ENCODE assay signal across 28 cellular contexts in the genomic region with DNA sequence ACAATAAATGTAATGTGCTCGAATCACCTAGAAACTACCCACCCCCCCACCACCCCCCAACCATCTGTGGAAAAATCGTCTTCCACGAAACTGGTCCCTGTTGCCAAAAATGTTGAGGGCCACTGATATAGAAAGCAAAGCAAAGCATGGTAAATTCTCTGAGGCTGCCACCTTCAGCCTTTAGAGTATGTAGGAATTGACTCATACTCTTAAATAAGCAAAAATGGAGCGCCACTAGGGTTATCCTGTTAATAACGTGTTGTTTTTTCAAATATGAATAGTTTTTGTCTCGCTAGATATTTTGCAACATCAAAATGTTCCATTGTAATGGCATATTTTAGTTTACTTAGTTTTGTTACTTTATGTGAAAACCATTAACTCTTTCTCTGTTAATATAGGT.
"Had no signal": no experiment of that assay in that cellular context is flagged by ENCODE, and none has a peak within 500 bp of the region (broad histone marks: within the 10 kb centered on the region; RNA-seq: fewer than 3 reads in every experiment).

No MANE protein-coding gene starts in this region.

- H3K9me3 ChIP-seq: adrenal gland had no signal

- H3K27me3 Mint-ChIP-seq: activated B cell treated with CpG ODN at 0.5 μM for 24 hours; activated CD4-positive, alpha-beta T cell treated with anti-CD3 and anti-CD28 coated beads, Interleukin-2, amount 10 ng/mL, durations not matched to agents 24 days and 14 days; activated CD8-positive, alpha-beta memory T cell treated with anti-CD3 and anti-CD28 coated beads, Interleukin-2, amount 10 ng/mL, durations not matched to agents 7 days and 5 days; activated naive CD8-positive, alpha-beta T cell treated with anti-CD3 and anti-CD28 coated beads, Interleukin-2, amount 10 ng/mL, durations not matched to agents 7 days and 5 days; activated T-helper 17 cell treated with anti-CD3 and anti-CD28 coated beads, Interleukin-2, amount 50 U/mL, for 72 hours; brain; T-cell had no signal

- H3K4me3 ChIP-seq: adrenal gland, cardiac muscle cell, K562 had no signal

- H3K27me3 ChIP-seq: adrenal gland, cardiac muscle cell had no signal

- H3K27ac ChIP-seq: adrenal gland, cardiac muscle cell had no signal

- H3K9me3 Mint-ChIP-seq: activated B cell treated with CpG ODN at 0.5 μM for 24 hours; activated CD4-positive, alpha-beta T cell treated with anti-CD3 and anti-CD28 coated beads, Interleukin-2, amount 10 ng/mL, durations not matched to agents 24 days and 14 days; activated naive CD4-positive, alpha-beta T cell treated with anti-CD3 and anti-CD28 coated beads for 36 hours; activated naive CD8-positive, alpha-beta T cell treated with anti-CD3 and anti-CD28 coated beads, Interleukin-2, amount 10 ng/mL, durations not matched to agents 7 days and 5 days; activated T-cell treated with anti-CD3 and anti-CD28 coated beads, Interleukin-2, amount 50 U/mL, for 4 hours; activated T-helper 17 cell treated with anti-CD3 and anti-CD28 coated beads, Interleukin-2, amount 50 U/mL, for 72 hours; brain; T-cell had no signal

- H3K27ac Mint-ChIP-seq: activated B cell treated with CpG ODN at 0.5 μM for 24 hours; activated CD4-positive, alpha-beta T cell treated with anti-CD3 and anti-CD28 coated beads, Interleukin-2, amount 10 ng/mL, durations not matched to agents 24 days and 14 days; activated CD8-positive, alpha-beta memory T cell treated with anti-CD3 and anti-CD28 coated beads, Interleukin-2, amount 10 ng/mL, durations not matched to agents 7 days and 5 days; activated naive CD4-positive, alpha-beta T cell treated with anti-CD3 and anti-CD28 coated beads for 36 hours; activated naive CD8-positive, alpha-beta T cell treated with anti-CD3 and anti-CD28 coated beads, Interleukin-2, amount 10 ng/mL, durations not matched to agents 7 days and 5 days; activated T-helper 17 cell treated with anti-CD3 and anti-CD28 coated beads, Interleukin-2, amount 50 U/mL, for 72 hours; T-cell had no signal

- H3K4me1 Mint-ChIP-seq: activated naive CD8-positive, alpha-beta T cell treated with anti-CD3 and anti-CD28 coated beads, Interleukin-2, amount 10 ng/mL, durations not matched to agents 7 days and 5 days; brain had no signal

- DNase-seq: activated B cell treated with CpG ODN at 0.5 μM for 24 hours; activated CD4-positive, alpha-beta T cell treated with anti-CD3 and anti-CD28 coated beads for 1 hour; activated CD4-positive, alpha-beta T cell treated with anti-CD3 and anti-CD28 coated beads, Interleukin-2, amount 10 ng/mL, durations not matched to agents 24 days and 14 days; activated CD4-positive, alpha-beta T cell treated with anti-CD3 and anti-CD28 coated beads, Interleukin-2, amount 50 U/mL, for 48 hours; activated CD8-positive, alpha-beta memory T cell treated with anti-CD3 and anti-CD28 coated beads, Interleukin-2, amount 10 ng/mL, durations not matched to agents 7 days and 5 days; activated gamma-delta T cell; activated naive CD4-positive, alpha-beta T cell treated with anti-CD3 and anti-CD28 coated beads for 36 hours; activated naive CD8-positive, alpha-beta T cell treated with anti-CD3 and anti-CD28 coated beads, Interleukin-2, amount 10 ng/mL, durations not matched to agents 7 days and 5 days; activated T-cell treated with anti-CD3 and anti-CD28 coated beads, Interleukin-2, amount 50 U/mL, for 4 hours; anterior cingulate cortex; Karpas-422; MM.1S; NCI-H1105; NCI-H1436; NCI-H1694 treated with DMSO at 0.1 percent for 48 hours; NCI-H2029 treated with DMSO at 0.1 percent for 48 hours; NCI-H345; NCI-H510A; PC-3; SIG-M5; T-cell; T-helper 2 cell; T1000 had no signal

- H3K4me3 Mint-ChIP-seq: activated B cell treated with CpG ODN at 0.5 μM for 24 hours; activated CD4-positive, alpha-beta T cell treated with anti-CD3 and anti-CD28 coated beads, Interleukin-2, amount 10 ng/mL, durations not matched to agents 24 days and 14 days; activated CD8-positive, alpha-beta memory T cell treated with anti-CD3 and anti-CD28 coated beads, Interleukin-2, amount 10 ng/mL, durations not matched to agents 7 days and 5 days; activated naive CD4-positive, alpha-beta T cell treated with anti-CD3 and anti-CD28 coated beads for 36 hours; activated naive CD8-positive, alpha-beta T cell treated with anti-CD3 and anti-CD28 coated beads, Interleukin-2, amount 10 ng/mL, durations not matched to agents 7 days and 5 days; activated T-cell treated with anti-CD3 and anti-CD28 coated beads, Interleukin-2, amount 50 U/mL, for 4 hours; activated T-helper 17 cell treated with anti-CD3 and anti-CD28 coated beads, Interleukin-2, amount 50 U/mL, for 72 hours; brain; T-cell had no signal

- ATAC-seq: activated CD8-positive, alpha-beta memory T cell treated with anti-CD3 and anti-CD28 coated beads, Interleukin-2, amount 10 ng/mL, durations not matched to agents 7 days and 5 days; activated T-cell treated with anti-CD3 and anti-CD28 coated beads, Interleukin-2, amount 50 U/mL, for 4 hours; activated T-helper 17 cell treated with anti-CD3 and anti-CD28 coated beads, Interleukin-2, amount 50 U/mL, for 72 hours; K562; PC-3; T-cell had no signal
